ENCODE assay signal across 26 cellular contexts in the genomic region with DNA sequence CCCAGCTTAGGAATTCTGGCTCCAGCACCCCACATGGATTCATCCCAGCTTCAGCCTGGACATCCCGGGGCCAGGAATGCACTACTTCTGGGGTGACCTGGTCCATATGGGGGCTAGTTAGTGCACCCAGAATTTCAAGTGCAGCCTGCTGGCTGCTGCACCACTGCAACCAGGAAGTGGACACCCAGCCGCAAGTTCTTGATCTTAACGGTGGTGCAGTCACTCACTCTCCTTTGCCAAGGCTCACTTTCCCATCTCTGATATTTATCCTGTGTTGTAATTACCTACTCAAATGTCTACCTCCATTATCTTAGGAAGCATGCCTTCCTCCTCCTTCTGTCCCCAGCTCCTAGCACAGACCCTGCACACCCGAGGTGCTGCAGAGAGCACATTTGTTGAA.
"Had no signal": no experiment of that assay in that cellular context is flagged by ENCODE, and none has a peak within 500 bp of the region (broad histone marks: within the 10 kb centered on the region; RNA-seq: fewer than 3 reads in every experiment).

No MANE protein-coding gene starts in this region.

- H3K4me3 Mint-ChIP-seq: activated CD4-positive, alpha-beta memory T cell treated with anti-CD3 and anti-CD28 coated beads, Interleukin-2, amount 10 ng/mL, durations not matched to agents 7 days and 5 days; activated CD4-positive, alpha-beta T cell treated with anti-CD3 and anti-CD28 coated beads, Interleukin-2, amount 10 ng/mL, durations not matched to agents 7 days and 5 days; activated T-cell treated with anti-CD3 and anti-CD28 coated beads, Interleukin-2, amount 50 U/mL, for 24 hours; mesothelial cell of epicardium; naive thymus-derived CD4-positive, alpha-beta T cell; neural crest cell; WTC11 had no signal

- H3K9me3 Mint-ChIP-seq: activated CD4-positive, alpha-beta memory T cell treated with anti-CD3 and anti-CD28 coated beads, Interleukin-2, amount 10 ng/mL, durations not matched to agents 7 days and 5 days; activated CD4-positive, alpha-beta T cell treated with anti-CD3 and anti-CD28 coated beads, Interleukin-2, amount 10 ng/mL, durations not matched to agents 7 days and 5 days; activated T-cell treated with anti-CD3 and anti-CD28 coated beads, Interleukin-2, amount 50 U/mL, for 24 hours; mesothelial cell of epicardium; naive thymus-derived CD4-positive, alpha-beta T cell; neural crest cell; WTC11 had no signal

- H3K4me1 Mint-ChIP-seq: mesothelial cell of epicardium had no signal

- H3K79me2 ChIP-seq: parathyroid adenoma had no signal

- H3K27ac Mint-ChIP-seq: activated CD4-positive, alpha-beta memory T cell treated with anti-CD3 and anti-CD28 coated beads, Interleukin-2, amount 10 ng/mL, durations not matched to agents 7 days and 5 days; activated T-cell treated with anti-CD3 and anti-CD28 coated beads, Interleukin-2, amount 50 U/mL, for 24 hours; mesothelial cell of epicardium; naive thymus-derived CD4-positive, alpha-beta T cell; WTC11 had no signal

- H3K9me3 ChIP-seq: suprapubic skin, tibial nerve had no signal

- H3K27me3 ChIP-seq: suprapubic skin, tibial nerve had no signal

- H3K9ac ChIP-seq: parathyroid adenoma had no signal

- H3K4me3 ChIP-seq: suprapubic skin, tibial nerve had no signal

- H3K36me3 Mint-ChIP-seq: mesothelial cell of epicardium, WTC11 had no signal

- H2AFZ ChIP-seq: parathyroid adenoma had no signal

- H3K36me3 ChIP-seq: suprapubic skin had no signal

- H3K4me1 ChIP-seq: parathyroid adenoma, suprapubic skin, tibial nerve had no signal

- H3K27ac ChIP-seq: parathyroid adenoma, suprapubic skin, tibial nerve had no signal

- DNase-seq: activated CD4-positive, alpha-beta memory T cell treated with anti-CD3 and anti-CD28 coated beads, Interleukin-2, amount 10 ng/mL, durations not matched to agents 7 days and 5 days; activated CD4-positive, alpha-beta T cell treated with anti-CD3 and anti-CD28 coated beads for 1 hour; activated CD4-positive, alpha-beta T cell treated with anti-CD3 and anti-CD28 coated beads, Interleukin-2, amount 10 ng/mL, durations not matched to agents 7 days and 5 days; activated CD8-positive, alpha-beta memory T cell treated with anti-CD3 and anti-CD28 coated beads, Interleukin-2, amount 50 U/mL, for 48 hours; activated gamma-delta T cell; activated naive CD4-positive, alpha-beta T cell treated with anti-CD3 and anti-CD28 coated beads, Interleukin-2, amount 50 U/mL, for 16 hours; activated T-cell treated with anti-CD3 and anti-CD28 coated beads, Interleukin-2, amount 50 U/mL, for 24 hours; amniotic stem cell; caudate nucleus; cortex of kidney; foreskin fibroblast; head of caudate nucleus; hippocampal formation; left cardiac atrium; mammary epithelial cell; naive thymus-derived CD4-positive, alpha-beta T cell; occipital lobe; right cardiac atrium; stimulated activated CD4-positive, alpha-beta T cell treated with anti-CD3 and anti-CD28 coated beads, Interleukin-15, amount 100 ng/mL, for 24 hours; stimulated activated naive CD4-positive, alpha-beta T cell had no signal

- H3K27me3 Mint-ChIP-seq: activated CD4-positive, alpha-beta memory T cell treated with anti-CD3 and anti-CD28 coated beads, Interleukin-2, amount 10 ng/mL, durations not matched to agents 7 days and 5 days; activated CD4-positive, alpha-beta T cell treated with anti-CD3 and anti-CD28 coated beads, Interleukin-2, amount 10 ng/mL, durations not matched to agents 7 days and 5 days; activated T-cell treated with anti-CD3 and anti-CD28 coated beads, Interleukin-2, amount 50 U/mL, for 24 hours; naive thymus-derived CD4-positive, alpha-beta T cell had no signal
